ENCODE assay signal across 20 cellular contexts in genomic region chr11:130760515-130761125, GRCh38.
"Had no signal": no experiment of that assay in that cellular context is flagged by ENCODE, and none has a peak within 500 bp of the region (broad histone marks: within the 10 kb centered on the region; RNA-seq: fewer than 3 reads in every experiment).

No MANE protein-coding gene starts in this region.

- H3K9me3 Mint-ChIP-seq: activated naive CD4-positive, alpha-beta T cell treated with anti-CD3 and anti-CD28 coated beads, Interleukin-2, amount 10 ng/mL, durations not matched to agents 7 days and 5 days; activated naive CD8-positive, alpha-beta T cell treated with anti-CD3 and anti-CD28 coated beads, Interleukin-2, amount 50 U/mL, for 24 hours; central memory CD8-positive, alpha-beta T cell; stimulated activated naive CD8-positive, alpha-beta T cell treated with anti-CD3 and anti-CD28 coated beads, Interleukin-15, Interleukin-2, amounts not matched to agents 100 ng/mL and 50 ng/mL, for 24 hours had no signal

- H3K9me3 ChIP-seq: colonic mucosa, lower lobe of right lung, psoas muscle had no signal

- H3K36me3 ChIP-seq: colonic mucosa, lower lobe of right lung had no signal

- H3K27ac Mint-ChIP-seq: activated naive CD4-positive, alpha-beta T cell treated with anti-CD3 and anti-CD28 coated beads, Interleukin-2, amount 10 ng/mL, durations not matched to agents 7 days and 5 days; activated naive CD8-positive, alpha-beta T cell treated with anti-CD3 and anti-CD28 coated beads, Interleukin-2, amount 50 U/mL, for 24 hours; stimulated activated naive CD8-positive, alpha-beta T cell treated with anti-CD3 and anti-CD28 coated beads, Interleukin-15, Interleukin-2, amounts not matched to agents 100 ng/mL and 50 ng/mL, for 24 hours had no signal

- DNase-seq: activated CD8-positive, alpha-beta memory T cell treated with anti-CD3 and anti-CD28 coated beads for 24 hours; activated CD8-positive, alpha-beta memory T cell treated with anti-CD3 and anti-CD28 coated beads, Interleukin-2, amount 50 U/mL, for 48 hours; activated effector memory CD4-positive, alpha-beta T cell treated with Interleukin-2 at 50 U/mL for 16 hours; activated naive CD4-positive, alpha-beta T cell treated with anti-CD3 and anti-CD28 coated beads, Interleukin-2, amount 10 ng/mL, durations not matched to agents 7 days and 5 days; activated naive CD8-positive, alpha-beta T cell treated with anti-CD3 and anti-CD28 coated beads, Interleukin-2, amount 50 U/mL, for 24 hours; activated T-cell treated with anti-CD3 and anti-CD28 coated beads, Interleukin-2, amount 50 U/mL, for 48 hours; anterior cingulate cortex; colonic mucosa; erythroblast; foreskin melanocyte; hypothalamus; left colon; lower lobe of right lung; midbrain; psoas muscle; right cardiac atrium; trophoblast cell had no signal

- H3K27me3 ChIP-seq: colonic mucosa had no signal

- H3K36me3 Mint-ChIP-seq: activated naive CD4-positive, alpha-beta T cell treated with anti-CD3 and anti-CD28 coated beads, Interleukin-2, amount 10 ng/mL, durations not matched to agents 7 days and 5 days; brain had no signal

- H3K27ac ChIP-seq: colonic mucosa, lower lobe of right lung, psoas muscle had no signal

- H3K4me3 ChIP-seq: colonic mucosa, lower lobe of right lung, psoas muscle had no signal

- H3K4me1 ChIP-seq: colonic mucosa, lower lobe of right lung, psoas muscle had no signal

- H3K27me3 Mint-ChIP-seq: stimulated activated naive CD8-positive, alpha-beta T cell treated with anti-CD3 and anti-CD28 coated beads, Interleukin-15, Interleukin-2, amounts not matched to agents 100 ng/mL and 50 ng/mL, for 24 hours had no signal

- H3K4me1 Mint-ChIP-seq: activated naive CD4-positive, alpha-beta T cell treated with anti-CD3 and anti-CD28 coated beads, Interleukin-2, amount 10 ng/mL, durations not matched to agents 7 days and 5 days; activated naive CD8-positive, alpha-beta T cell treated with anti-CD3 and anti-CD28 coated beads, Interleukin-2, amount 50 U/mL, for 24 hours; central memory CD8-positive, alpha-beta T cell had no signal

- H3K4me3 Mint-ChIP-seq: activated naive CD4-positive, alpha-beta T cell treated with anti-CD3 and anti-CD28 coated beads, Interleukin-2, amount 10 ng/mL, durations not matched to agents 7 days and 5 days; activated naive CD8-positive, alpha-beta T cell treated with anti-CD3 and anti-CD28 coated beads, Interleukin-2, amount 50 U/mL, for 24 hours; brain; central memory CD8-positive, alpha-beta T cell; stimulated activated naive CD8-positive, alpha-beta T cell treated with anti-CD3 and anti-CD28 coated beads, Interleukin-15, Interleukin-2, amounts not matched to agents 100 ng/mL and 50 ng/mL, for 24 hours had no signal
